Comparison of ENCODE assay signal across 22 cellular contexts in genomic region chr6:109087661-109088264, GRCh38. TPM values are rescaled to one million over a fixed set of nuclear protein-coding genes. Genes with fewer than 3 reads are reported as not detected.
DNase-seq lines count a peak whose midpoint lies in the region; ATAC-seq, FAIRE-seq and TF ChIP-seq lines count a peak whose summit lies in the region.
"Had no signal": no experiment of that assay in that cellular context is flagged by ENCODE, and none has a peak within 500 bp of the region (broad histone marks: within the 10 kb centered on the region; RNA-seq: fewer than 3 reads in every experiment).

No MANE protein-coding gene starts in this region.

- H3K4me1 Mint-ChIP-seq in neural crest cell: peaks cover 39% of the 10 kb centered on the region

- ATAC-seq in GM19467 (IDR thresholded peaks at IDR 0.05; ENCODE audit: unreplicated experiment) (no peak), GM18519 (IDR thresholded peaks at IDR 0.05; ENCODE audit: low FRiP score, unreplicated experiment) (no peak), HG03097 (IDR thresholded peaks at IDR 0.05; ENCODE audit: low FRiP score, unreplicated experiment) (no peak)
- ATAC-seq: effector memory CD8-positive, alpha-beta T cell; Panc1 had no signal

- peak overlapping the region; percentile 67 for H3K27ac Mint-ChIP-seq in neural crest cell (ENCODE audit: unreplicated experiment)

- H3K27me3 Mint-ChIP-seq in neural crest cell (ENCODE audit: low read depth): no peaks in the 10 kb centered on the region
- H3K27me3 Mint-ChIP-seq: effector memory CD8-positive, alpha-beta T cell had no signal

- H3K27ac ChIP-seq in HEK293 (ENCODE audit: extremely low read depth, low read depth, low read length) (no peak overlapping the region), VCaP (peak overlapping the region; percentile 56)
- H3K27ac ChIP-seq: brain microvascular endothelial cell had no signal

- DNase-seq in NCI-H2227 (lab: John Stamatoyannopoulos, UW; ENCODE audit: unreplicated experiment): peak; percentile 70
- no peak for DNase-seq in neural crest cell (ENCODE audit: low read depth, low spot score)
- DNase-seq in RCC 7860 (ENCODE audit: low spot score): no peak
- DNase-seq: activated CD4-positive, alpha-beta T cell treated with anti-CD3 and anti-CD28 coated beads for 1 hour; activated CD8-positive, alpha-beta memory T cell treated with anti-CD3 and anti-CD28 coated beads, Interleukin-2, amount 50 U/mL, for 48 hours; activated naive CD4-positive, alpha-beta T cell treated with anti-CD3 and anti-CD28 coated beads, Interleukin-2, amount 50 U/mL, for 16 hours; AML-193; brain microvascular endothelial cell; DMS53; effector memory CD8-positive, alpha-beta T cell; immature natural killer cell; NCI-H2171; spleen; T-helper 1 cell had no signal

- H3K9me3 Mint-ChIP-seq in neural crest cell: no peaks in the 10 kb centered on the region
- H3K9me3 Mint-ChIP-seq: effector memory CD8-positive, alpha-beta T cell; immature natural killer cell had no signal

- no peak overlapping the region for H3K4me3 Mint-ChIP-seq in neural crest cell
- H3K4me3 Mint-ChIP-seq: effector memory CD8-positive, alpha-beta T cell; immature natural killer cell had no signal

- H3K4me3 ChIP-seq in HEK293 (ENCODE audit: low read depth, low read length): no peak overlapping the region
- H3K4me3 ChIP-seq: spleen had no signal

- H3K4me1 ChIP-seq in HEK293 (ENCODE audit: control insufficient read depth, insufficient read depth, low read length): peaks cover 10% of the 10 kb centered on the region

- TF ChIP-seq CTCF in HEK293 (tag by site-specific recombination; IDR thresholded peaks at IDR 0.05) (no peak), VCaP (conservative IDR thresholded peaks at IDR 0.05) (no peak), neural crest cell (conservative IDR thresholded peaks at IDR 0.05) (no peak)

- no peaks in the 10 kb centered on the region for H3K36me3 Mint-ChIP-seq in neural crest cell (ENCODE audit: low read depth)

- no peaks in the 10 kb centered on the region for H3K36me3 ChIP-seq in HEK293 (ENCODE audit: control insufficient read depth in 2 of 2, insufficient read depth in 1 of 2, low read length in 2 of 2)
- H3K36me3 ChIP-seq: brain microvascular endothelial cell had no signal

- CTCF ChIA-PET in HEK293 (lab: Yijun Ruan, JAX): interaction anchor here (0.7 to 1.1 kb wide), 2 partner anchors 12 to 25 kb away, joined by 4 read pairs; no protein-coding TSS in a partner anchor

- no peaks in the 10 kb centered on the region for H3K9me3 ChIP-seq in HEK293 (ENCODE audit: control insufficient read depth, insufficient read depth, low read depth, low read length)
- H3K9me3 ChIP-seq: spleen had no signal

- POLR2A ChIA-PET in HEK293 (lab: Yijun Ruan, JAX): no interaction called here

- FAIRE-seq in RCC 7860 (lab: Jason Lieb, UNC): no peak
- FAIRE-seq: frontal cortex, H54 had no signal

TF ChIP-seq in HEK293, 187 proteins besides CTCF, POLR2A, EP300 and RAD21 (continues in another document):
- TF ChIP-seq INSM2 (tag by site-specific recombination; IDR thresholded peaks at IDR 0.05) (no peak), SP2 (tag by site-specific recombination; IDR thresholded peaks at IDR 0.05) (peak; percentile 28), SP3 (tag by site-specific recombination; IDR thresholded peaks at IDR 0.05) (peak; percentile 39; the same call in 1 of the 2 replicates), PRDM4 (tag by site-specific recombination; IDR thresholded peaks at IDR 0.05) (peak; percentile 82), ZNF10 (tag by site-specific recombination; IDR thresholded peaks at IDR 0.05) (peak; percentile 74; the same call in 1 of the 2 replicates), ZNF335 (tag by site-specific recombination; conservative IDR thresholded peaks at IDR 0.05) (peak; percentile 54), PATZ1 (tag by site-specific recombination; IDR thresholded peaks at IDR 0.05) (peak; percentile 36; the same call in 1 of the 2 replicates), GFI1B (tag by site-specific recombination; IDR thresholded peaks at IDR 0.05) (0 out of 2 replicates have a peak, but pooled peaks have one; percentile 49), PRDM1 (tag by site-specific recombination; IDR thresholded peaks at IDR 0.05) (no peak), ZNF580 (tag by site-specific recombination; IDR thresholded peaks at IDR 0.05) (no peak), GLIS2 (tag by site-specific recombination; IDR thresholded peaks at IDR 0.05) (0 out of 2 replicates have a peak, but pooled peaks have one; percentile 13), BCL11B (tag by site-specific recombination; IDR thresholded peaks at IDR 0.05; ENCODE audit: low read depth) (no peak), SETDB1 (IDR thresholded peaks at IDR 0.05; ENCODE audit: insufficient read length, low read length) (peak; percentile 20)
- TF ChIP-seq, protein P1, sequence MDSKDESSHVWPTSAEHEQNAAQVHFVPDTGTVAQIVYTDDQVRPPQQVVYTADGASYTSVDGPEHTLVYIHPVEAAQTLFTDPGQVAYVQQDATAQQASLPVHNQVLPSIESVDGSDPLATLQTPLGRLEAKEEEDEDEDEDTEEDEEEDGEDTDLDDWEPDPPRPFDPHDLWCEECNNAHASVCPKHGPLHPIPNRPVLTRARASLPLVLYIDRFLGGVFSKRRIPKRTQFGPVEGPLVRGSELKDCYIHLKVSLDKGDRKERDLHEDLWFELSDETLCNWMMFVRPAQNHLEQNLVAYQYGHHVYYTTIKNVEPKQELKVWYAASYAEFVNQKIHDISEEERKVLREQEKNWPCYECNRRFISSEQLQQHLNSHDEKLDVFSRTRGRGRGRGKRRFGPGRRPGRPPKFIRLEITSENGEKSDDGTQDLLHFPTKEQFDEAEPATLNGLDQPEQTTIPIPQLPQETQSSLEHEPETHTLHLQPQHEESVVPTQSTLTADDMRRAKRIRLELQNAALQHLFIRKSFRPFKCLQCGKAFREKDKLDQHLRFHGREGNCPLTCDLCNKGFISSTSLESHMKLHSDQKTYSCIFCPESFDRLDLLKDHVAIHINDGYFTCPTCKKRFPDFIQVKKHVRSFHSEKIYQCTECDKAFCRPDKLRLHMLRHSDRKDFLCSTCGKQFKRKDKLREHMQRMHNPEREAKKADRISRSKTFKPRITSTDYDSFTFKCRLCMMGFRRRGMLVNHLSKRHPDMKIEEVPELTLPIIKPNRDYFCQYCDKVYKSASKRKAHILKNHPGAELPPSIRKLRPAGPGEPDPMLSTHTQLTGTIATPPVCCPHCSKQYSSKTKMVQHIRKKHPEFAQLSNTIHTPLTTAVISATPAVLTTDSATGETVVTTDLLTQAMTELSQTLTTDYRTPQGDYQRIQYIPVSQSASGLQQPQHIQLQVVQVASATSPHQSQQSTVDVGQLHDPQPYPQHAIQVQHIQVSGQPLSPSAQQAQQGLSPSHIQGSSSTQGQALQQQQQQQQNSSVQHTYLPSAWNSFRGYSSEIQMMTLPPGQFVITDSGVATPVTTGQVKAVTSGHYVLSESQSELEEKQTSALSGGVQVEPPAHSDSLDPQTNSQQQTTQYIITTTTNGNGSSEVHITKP (tag by site-specific recombination; IDR thresholded peaks at IDR 0.05): peak; percentile 43; the same call in 1 of the 2 replicates

RNA-seq across cellular contexts. Expression of gene SESN1, which starts 6.9 kb away (rescaled TPM):
- 11.5 and 12.0 TPM in 2 replicates for total RNA-seq in neural crest cell

RNA-seq across cellular contexts. Expression of gene CEP57L1, which starts 7.5 kb away (rescaled TPM):
- total RNA-seq in neural crest cell: 19.8 and 21.9 TPM in 2 replicates
